In the genomic region with DNA sequence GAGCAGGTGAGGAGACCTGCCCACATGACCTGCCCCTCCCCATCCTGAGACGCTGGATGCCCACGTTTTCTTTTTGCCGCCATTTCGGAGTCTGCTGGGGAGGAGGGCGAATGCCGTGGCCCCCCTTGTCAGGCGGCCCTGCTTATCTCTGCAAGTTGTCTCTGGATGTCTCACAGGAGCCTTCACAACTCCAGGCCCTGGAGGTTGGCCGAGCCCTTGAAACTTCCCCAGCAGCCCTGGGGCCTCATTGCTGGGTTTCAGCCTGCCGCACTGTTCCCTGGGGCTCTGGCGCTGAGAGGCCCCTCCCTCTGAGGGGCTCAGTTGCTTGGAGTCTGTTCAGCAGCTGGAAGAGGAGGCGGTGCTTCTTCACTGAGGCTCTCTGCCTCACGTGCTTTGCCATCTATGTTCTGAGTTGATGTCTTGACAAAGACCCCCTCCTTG, we compare ENCODE assay signal across 1 cellular context.
TF ChIP-seq lines count a peak whose summit lies in the region.

No MANE protein-coding gene starts in this region.

TF ChIP-seq in SK-N-SH, 30 proteins besides CTCF, POLR2A, EP300 and RAD21 (continued from another document):
- TF ChIP-seq, protein P1, sequence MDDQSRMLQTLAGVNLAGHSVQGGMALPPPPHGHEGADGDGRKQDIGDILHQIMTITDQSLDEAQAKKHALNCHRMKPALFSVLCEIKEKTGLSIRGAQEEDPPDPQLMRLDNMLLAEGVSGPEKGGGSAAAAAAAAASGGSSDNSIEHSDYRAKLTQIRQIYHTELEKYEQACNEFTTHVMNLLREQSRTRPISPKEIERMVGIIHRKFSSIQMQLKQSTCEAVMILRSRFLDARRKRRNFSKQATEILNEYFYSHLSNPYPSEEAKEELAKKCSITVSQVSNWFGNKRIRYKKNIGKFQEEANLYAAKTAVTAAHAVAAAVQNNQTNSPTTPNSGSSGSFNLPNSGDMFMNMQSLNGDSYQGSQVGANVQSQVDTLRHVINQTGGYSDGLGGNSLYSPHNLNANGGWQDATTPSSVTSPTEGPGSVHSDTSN (IDR thresholded peaks at IDR 0.05), result no peak
- TF ChIP-seq RCOR1 (IDR thresholded peaks at IDR 0.05; ENCODE audit: low read length) (no peak), YY1 (IDR thresholded peaks at IDR 0.05; ENCODE audit: low read depth) (no peak), POLR2AphosphoS5 (IDR thresholded peaks at IDR 0.05; ENCODE audit: low read depth, low read length) (no peak), EZH2phosphoT487 (IDR thresholded peaks at IDR 0.05; ENCODE audit: borderline replicate concordance, low read depth) (no peak)
- TF ChIP-seq, protein P2, sequence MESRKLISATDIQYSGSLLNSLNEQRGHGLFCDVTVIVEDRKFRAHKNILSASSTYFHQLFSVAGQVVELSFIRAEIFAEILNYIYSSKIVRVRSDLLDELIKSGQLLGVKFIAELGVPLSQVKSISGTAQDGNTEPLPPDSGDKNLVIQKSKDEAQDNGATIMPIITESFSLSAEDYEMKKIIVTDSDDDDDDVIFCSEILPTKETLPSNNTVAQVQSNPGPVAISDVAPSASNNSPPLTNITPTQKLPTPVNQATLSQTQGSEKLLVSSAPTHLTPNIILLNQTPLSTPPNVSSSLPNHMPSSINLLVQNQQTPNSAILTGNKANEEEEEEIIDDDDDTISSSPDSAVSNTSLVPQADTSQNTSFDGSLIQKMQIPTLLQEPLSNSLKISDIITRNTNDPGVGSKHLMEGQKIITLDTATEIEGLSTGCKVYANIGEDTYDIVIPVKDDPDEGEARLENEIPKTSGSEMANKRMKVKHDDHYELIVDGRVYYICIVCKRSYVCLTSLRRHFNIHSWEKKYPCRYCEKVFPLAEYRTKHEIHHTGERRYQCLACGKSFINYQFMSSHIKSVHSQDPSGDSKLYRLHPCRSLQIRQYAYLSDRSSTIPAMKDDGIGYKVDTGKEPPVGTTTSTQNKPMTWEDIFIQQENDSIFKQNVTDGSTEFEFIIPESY (IDR thresholded peaks at IDR 0.05; ENCODE audit: borderline replicate concordance, low read depth), result no peak
- TF ChIP-seq, protein P3, sequence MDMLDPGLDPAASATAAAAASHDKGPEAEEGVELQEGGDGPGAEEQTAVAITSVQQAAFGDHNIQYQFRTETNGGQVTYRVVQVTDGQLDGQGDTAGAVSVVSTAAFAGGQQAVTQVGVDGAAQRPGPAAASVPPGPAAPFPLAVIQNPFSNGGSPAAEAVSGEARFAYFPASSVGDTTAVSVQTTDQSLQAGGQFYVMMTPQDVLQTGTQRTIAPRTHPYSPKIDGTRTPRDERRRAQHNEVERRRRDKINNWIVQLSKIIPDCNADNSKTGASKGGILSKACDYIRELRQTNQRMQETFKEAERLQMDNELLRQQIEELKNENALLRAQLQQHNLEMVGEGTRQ (IDR thresholded peaks at IDR 0.05; ENCODE audit: borderline replicate concordance, low read depth, low read length), result no peak
